ENCODE assay signal across 1 cellular context in the genomic region with DNA sequence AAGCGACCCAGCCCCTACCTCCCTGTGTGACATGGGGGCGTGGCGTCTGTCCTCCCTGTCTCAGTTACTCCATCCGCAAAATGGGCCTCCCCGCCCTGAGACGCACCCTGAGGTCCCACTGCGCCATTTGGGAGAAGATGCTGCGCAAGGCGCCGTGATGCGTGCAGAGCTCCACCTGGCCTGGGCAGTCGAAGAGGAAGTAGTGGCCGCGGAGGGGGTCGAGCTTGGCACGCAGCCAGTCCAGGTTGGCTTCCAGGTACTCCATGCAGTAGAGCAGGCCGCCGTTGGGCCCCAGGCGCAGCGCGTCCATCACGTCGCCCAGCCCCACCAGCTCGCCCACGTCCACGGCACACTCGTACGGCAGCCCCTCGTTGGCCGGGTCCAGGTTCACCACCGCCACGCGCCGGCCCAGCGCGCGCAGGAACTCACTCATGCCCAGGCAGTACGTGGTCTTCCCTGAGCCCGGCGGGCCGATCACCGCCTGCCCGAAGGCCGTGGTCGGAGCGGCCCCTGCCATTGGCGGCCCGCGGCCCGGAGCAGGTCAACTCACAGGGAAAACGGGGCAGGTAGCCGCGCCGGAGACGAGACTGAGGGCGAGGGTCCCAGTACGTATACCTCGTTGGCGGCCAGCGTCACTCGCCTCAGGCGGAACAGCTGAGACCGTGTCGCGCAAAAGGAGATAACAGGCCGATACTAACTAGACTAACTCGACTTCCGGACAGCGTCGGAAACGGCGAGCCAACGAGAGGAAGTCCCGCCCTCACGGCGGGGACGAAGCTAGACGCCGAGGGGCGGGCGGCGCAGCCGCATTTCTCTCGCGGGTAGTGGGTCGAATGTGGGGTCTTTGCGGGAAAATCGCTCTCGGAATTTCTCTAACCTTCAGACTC.
TF ChIP-seq lines count a peak whose summit lies in the region.

TSS of gene GPN2 (minus strand) at position 704 of the 887 bp plus-strand sequence. CDS start at position 517, 187 bp downstream.

TF ChIP-seq in H1, 55 proteins besides CTCF, POLR2A, EP300 and RAD21:
- TF ChIP-seq KDM5A (IDR thresholded peaks at IDR 0.05; ENCODE audit: low read length): no peak
- TF ChIP-seq, protein P1, sequence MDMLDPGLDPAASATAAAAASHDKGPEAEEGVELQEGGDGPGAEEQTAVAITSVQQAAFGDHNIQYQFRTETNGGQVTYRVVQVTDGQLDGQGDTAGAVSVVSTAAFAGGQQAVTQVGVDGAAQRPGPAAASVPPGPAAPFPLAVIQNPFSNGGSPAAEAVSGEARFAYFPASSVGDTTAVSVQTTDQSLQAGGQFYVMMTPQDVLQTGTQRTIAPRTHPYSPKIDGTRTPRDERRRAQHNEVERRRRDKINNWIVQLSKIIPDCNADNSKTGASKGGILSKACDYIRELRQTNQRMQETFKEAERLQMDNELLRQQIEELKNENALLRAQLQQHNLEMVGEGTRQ (IDR thresholded peaks at IDR 0.05; ENCODE audit: low read length): no peak
- TF ChIP-seq SUZ12 (IDR thresholded peaks at IDR 0.05; ENCODE audit: low read length): no peak
- TF ChIP-seq HDAC6 (IDR thresholded peaks at IDR 0.05; ENCODE audit: low read depth, low read length): no peak
- TF ChIP-seq NANOG (IDR thresholded peaks at IDR 0.05; ENCODE audit: insufficient read depth, low read depth, low read length, poor library complexity, severe bottlenecking): no peak
- no peak for TF ChIP-seq CEBPB (IDR thresholded peaks at IDR 0.05; ENCODE audit: low read depth, low read length)
- no peak for TF ChIP-seq EZH2 (IDR thresholded peaks at IDR 0.05; ENCODE audit: low read depth, low read length, severe bottlenecking)
- no peak for TF ChIP-seq JUN (IDR thresholded peaks at IDR 0.05; ENCODE audit: low read depth, low read length)
- no peak for TF ChIP-seq SRF (IDR thresholded peaks at IDR 0.05; ENCODE audit: low read depth, low read length)
- no peak; the same call in 1 of the 2 replicates for TF ChIP-seq SP4 (IDR thresholded peaks at IDR 0.05; ENCODE audit: low read length)
- TF ChIP-seq RXRA (IDR thresholded peaks at IDR 0.05; ENCODE audit: insufficient read depth, low read depth, low read length): no peak
- no peak for TF ChIP-seq CHD1 (IDR thresholded peaks at IDR 0.05; ENCODE audit: low read depth, low read length)
- TF ChIP-seq TAF1 (IDR thresholded peaks at IDR 0.05; ENCODE audit: low read depth, low read length): peak; percentile 70
- no peak for TF ChIP-seq MAFK (IDR thresholded peaks at IDR 0.05; ENCODE audit: low read depth, low read length)
- 0 out of 2 replicates have a peak, but pooled peaks have one; percentile 6 for TF ChIP-seq NRF1 (IDR thresholded peaks at IDR 0.05; ENCODE audit: low read depth, low read length)
- TF ChIP-seq JUND (IDR thresholded peaks at IDR 0.05; ENCODE audit: low read length): no peak
- no peak for TF ChIP-seq TCF12 (IDR thresholded peaks at IDR 0.05; ENCODE audit: low read depth, low read length)
- peak; percentile 78; the same call in 1 of the 2 replicates for TF ChIP-seq KDM1A (IDR thresholded peaks at IDR 0.05; ENCODE audit: borderline replicate concordance, low read length)
- peak; percentile 69 for TF ChIP-seq ASH2L (IDR thresholded peaks at IDR 0.05; ENCODE audit: low read length)
- TF ChIP-seq SAP30 (IDR thresholded peaks at IDR 0.05; ENCODE audit: insufficient read depth, insufficient replicate concordance, low read length): peak; percentile 58
- no peak for TF ChIP-seq CTBP2 (IDR thresholded peaks at IDR 0.05; ENCODE audit: borderline replicate concordance, insufficient read depth, insufficient read length, low read length)
- no peak for TF ChIP-seq BCL11A (IDR thresholded peaks at IDR 0.05; ENCODE audit: low read depth in 2 of 2, low read length in 2 of 2)
- TF ChIP-seq RFX5 (IDR thresholded peaks at IDR 0.05; ENCODE audit: borderline replicate concordance, low read depth, low read length): no peak
- TF ChIP-seq, protein P2, sequence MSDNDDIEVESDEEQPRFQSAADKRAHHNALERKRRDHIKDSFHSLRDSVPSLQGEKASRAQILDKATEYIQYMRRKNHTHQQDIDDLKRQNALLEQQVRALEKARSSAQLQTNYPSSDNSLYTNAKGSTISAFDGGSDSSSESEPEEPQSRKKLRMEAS (IDR thresholded peaks at IDR 0.05): no peak; the same call in 1 of the 2 replicates
- TF ChIP-seq CREB1 (IDR thresholded peaks at IDR 0.05): peak; percentile 76
- TF ChIP-seq ATF3 (IDR thresholded peaks at IDR 0.05; ENCODE audit: insufficient read depth, low read depth, low read length): no peak
- no peak for TF ChIP-seq SIX5 (IDR thresholded peaks at IDR 0.05; ENCODE audit: low read depth, low read length)
- TF ChIP-seq PHF8 (conservative IDR thresholded peaks at IDR 0.05; ENCODE audit: low read depth, low read length): peak; percentile 66; the same call in 1 of the 2 replicates
- TF ChIP-seq, protein P3, sequence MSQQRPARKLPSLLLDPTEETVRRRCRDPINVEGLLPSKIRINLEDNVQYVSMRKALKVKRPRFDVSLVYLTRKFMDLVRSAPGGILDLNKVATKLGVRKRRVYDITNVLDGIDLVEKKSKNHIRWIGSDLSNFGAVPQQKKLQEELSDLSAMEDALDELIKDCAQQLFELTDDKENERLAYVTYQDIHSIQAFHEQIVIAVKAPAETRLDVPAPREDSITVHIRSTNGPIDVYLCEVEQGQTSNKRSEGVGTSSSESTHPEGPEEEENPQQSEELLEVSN (IDR thresholded peaks at IDR 0.05): peak; percentile 21; the same call in 1 of the 2 replicates
- TF ChIP-seq EGR1 (IDR thresholded peaks at IDR 0.05; ENCODE audit: borderline replicate concordance, low read depth, low read length): no peak
- TF ChIP-seq POU5F1 (IDR thresholded peaks at IDR 0.05; ENCODE audit: low read depth, low read length): no peak
- TF ChIP-seq TEAD4 (IDR thresholded peaks at IDR 0.05; ENCODE audit: low read depth, low read length): no peak
- TF ChIP-seq HDAC2 (IDR thresholded peaks at IDR 0.05; ENCODE audit: borderline replicate concordance in 1 of 2, low read depth in 2 of 2, low read length in 2 of 2): peak in 1 of 2 experiments; percentile 67; a peak in 1 of 4 replicates
- peak; percentile 84 for TF ChIP-seq KDM4A (IDR thresholded peaks at IDR 0.05; ENCODE audit: low read depth, low read length, severe bottlenecking)
- peak; percentile 31; the same call in 1 of the 2 replicates for TF ChIP-seq YY1 (IDR thresholded peaks at IDR 0.05; ENCODE audit: low read depth, low read length)
- TF ChIP-seq POLR2AphosphoS5 (IDR thresholded peaks at IDR 0.05; ENCODE audit: low read depth, low read length): peak; percentile 83
- no peak for TF ChIP-seq CBX8 (IDR thresholded peaks at IDR 0.05; ENCODE audit: borderline replicate concordance, low read depth, low read length)
- TF ChIP-seq, protein P4, sequence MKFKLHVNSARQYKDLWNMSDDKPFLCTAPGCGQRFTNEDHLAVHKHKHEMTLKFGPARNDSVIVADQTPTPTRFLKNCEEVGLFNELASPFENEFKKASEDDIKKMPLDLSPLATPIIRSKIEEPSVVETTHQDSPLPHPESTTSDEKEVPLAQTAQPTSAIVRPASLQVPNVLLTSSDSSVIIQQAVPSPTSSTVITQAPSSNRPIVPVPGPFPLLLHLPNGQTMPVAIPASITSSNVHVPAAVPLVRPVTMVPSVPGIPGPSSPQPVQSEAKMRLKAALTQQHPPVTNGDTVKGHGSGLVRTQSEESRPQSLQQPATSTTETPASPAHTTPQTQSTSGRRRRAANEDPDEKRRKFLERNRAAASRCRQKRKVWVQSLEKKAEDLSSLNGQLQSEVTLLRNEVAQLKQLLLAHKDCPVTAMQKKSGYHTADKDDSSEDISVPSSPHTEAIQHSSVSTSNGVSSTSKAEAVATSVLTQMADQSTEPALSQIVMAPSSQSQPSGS (IDR thresholded peaks at IDR 0.05; ENCODE audit: low read length): no peak
- TF ChIP-seq GABPA (IDR thresholded peaks at IDR 0.05; ENCODE audit: borderline replicate concordance, insufficient read depth, low read length): peak; percentile 72; the same call in 1 of the 2 replicates
- TF ChIP-seq CBX5 (IDR thresholded peaks at IDR 0.05; ENCODE audit: low read depth, low read length): no peak
- TF ChIP-seq RBBP5 (IDR thresholded peaks at IDR 0.05; ENCODE audit: borderline replicate concordance, low read depth, low read length): peak; percentile 81; the same call in 1 of the 2 replicates
- TF ChIP-seq SIN3A (conservative IDR thresholded peaks at IDR 0.05 in 1 of 2, IDR thresholded peaks at IDR 0.05 in 1 of 2; ENCODE audit: low read depth in 1 of 2, low read length in 2 of 2): peak; percentile 66 to 86; a peak in 1 of 4 replicates
- 0 out of 2 replicates have a peak, but pooled peaks have one; percentile 8 for TF ChIP-seq CHD2 (IDR thresholded peaks at IDR 0.05; ENCODE audit: low read length)
- TF ChIP-seq TBP (IDR thresholded peaks at IDR 0.05; ENCODE audit: low read depth, low read length): peak; percentile 73
- TF ChIP-seq SP1 (IDR thresholded peaks at IDR 0.05; ENCODE audit: low read depth, low read length): no peak
